1 cellular context compared by ENCODE assay signal in the genomic region with DNA sequence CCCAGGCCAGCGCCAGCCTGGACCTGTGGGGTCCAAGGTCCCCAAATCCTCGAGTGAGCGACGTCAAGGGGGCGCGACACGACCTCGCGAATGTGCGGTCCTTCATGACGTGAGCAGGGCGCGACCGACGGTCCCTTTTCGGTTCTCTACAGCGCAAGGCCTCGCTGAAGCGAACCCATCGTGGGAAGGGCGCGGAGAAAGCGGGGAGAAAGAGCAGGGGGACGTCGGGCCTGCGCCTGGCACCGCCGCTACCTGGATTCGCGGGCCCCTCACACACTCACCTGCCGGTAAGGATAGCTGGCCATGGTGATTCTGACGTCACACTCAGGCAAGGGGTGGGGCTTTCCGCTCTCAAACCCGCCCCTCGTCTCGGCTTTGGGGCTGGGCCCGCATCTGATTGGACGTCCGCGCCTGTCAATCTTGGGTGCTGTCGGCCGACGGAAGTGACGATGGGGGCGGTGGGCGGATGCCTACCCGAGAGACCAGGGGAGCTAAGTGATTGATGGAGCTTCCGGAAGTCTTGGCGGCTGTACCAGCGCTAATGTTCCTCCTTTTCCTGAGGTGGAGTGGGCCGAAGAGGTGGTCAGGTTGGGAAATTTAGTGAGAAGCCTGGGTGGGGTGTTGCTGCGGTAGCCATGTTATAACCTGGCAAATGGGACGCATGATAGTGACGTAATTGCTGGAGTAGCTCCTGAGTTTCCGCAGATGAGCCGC.
A peak's percentile ranks its signal among the peaks of the same experiment; 100 is the strongest.
TF ChIP-seq lines count a peak whose summit lies in the region.

A gene with protein sequence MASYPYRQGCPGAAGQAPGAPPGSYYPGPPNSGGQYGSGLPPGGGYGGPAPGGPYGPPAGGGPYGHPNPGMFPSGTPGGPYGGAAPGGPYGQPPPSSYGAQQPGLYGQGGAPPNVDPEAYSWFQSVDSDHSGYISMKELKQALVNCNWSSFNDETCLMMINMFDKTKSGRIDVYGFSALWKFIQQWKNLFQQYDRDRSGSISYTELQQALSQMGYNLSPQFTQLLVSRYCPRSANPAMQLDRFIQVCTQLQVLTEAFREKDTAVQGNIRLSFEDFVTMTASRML (minus strand): TSS at position 317 of the 714 bp plus-strand sequence. CDS start 12 bp downstream, at position 305.

TF ChIP-seq in HepG2, 621 proteins besides CTCF, POLR2A, EP300 and RAD21 (continued from another document and continues in another):
- TF ChIP-seq, protein P1, sequence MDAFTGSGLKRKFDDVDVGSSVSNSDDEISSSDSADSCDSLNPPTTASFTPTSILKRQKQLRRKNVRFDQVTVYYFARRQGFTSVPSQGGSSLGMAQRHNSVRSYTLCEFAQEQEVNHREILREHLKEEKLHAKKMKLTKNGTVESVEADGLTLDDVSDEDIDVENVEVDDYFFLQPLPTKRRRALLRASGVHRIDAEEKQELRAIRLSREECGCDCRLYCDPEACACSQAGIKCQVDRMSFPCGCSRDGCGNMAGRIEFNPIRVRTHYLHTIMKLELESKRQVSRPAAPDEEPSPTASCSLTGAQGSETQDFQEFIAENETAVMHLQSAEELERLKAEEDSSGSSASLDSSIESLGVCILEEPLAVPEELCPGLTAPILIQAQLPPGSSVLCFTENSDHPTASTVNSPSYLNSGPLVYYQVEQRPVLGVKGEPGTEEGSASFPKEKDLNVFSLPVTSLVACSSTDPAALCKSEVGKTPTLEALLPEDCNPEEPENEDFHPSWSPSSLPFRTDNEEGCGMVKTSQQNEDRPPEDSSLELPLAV (CRISPR knock-in tag; conservative IDR thresholded peaks at IDR 0.05; ENCODE audit: low read depth): no peak
- peak; percentile 99 for TF ChIP-seq GABPB1 (CRISPR knock-in tag; IDR thresholded peaks at IDR 0.05)
- no peak for TF ChIP-seq PCBP1 (IDR thresholded peaks at IDR 0.05; ENCODE audit: borderline replicate concordance, low read depth, low read length)
- TF ChIP-seq ZSCAN12 (CRISPR knock-in tag; IDR thresholded peaks at IDR 0.05): peak; percentile 78; the same call in 1 of the 2 replicates
- TF ChIP-seq ZNF703 (CRISPR knock-in tag; IDR thresholded peaks at IDR 0.05; ENCODE audit: borderline replicate concordance): no peak
- 0 out of 2 replicates have a peak, but pooled peaks have one; percentile 74 for TF ChIP-seq ZNF484 (CRISPR knock-in tag; IDR thresholded peaks at IDR 0.05; ENCODE audit: borderline replicate concordance, low read depth)
- TF ChIP-seq FOXA1 (IDR thresholded peaks at IDR 0.05): no peak
- TF ChIP-seq FOXA1 (CRISPR knock-in tag; IDR thresholded peaks at IDR 0.05): no peak
- no peak for TF ChIP-seq ZNF496 (CRISPR knock-in tag; IDR thresholded peaks at IDR 0.05; ENCODE audit: insufficient replicate concordance)
- TF ChIP-seq NCOR1 (IDR thresholded peaks at IDR 0.05; ENCODE audit: borderline replicate concordance, low read length): peak; percentile 59; the same call in 1 of the 2 replicates
- TF ChIP-seq HDAC1 (CRISPR knock-in tag; IDR thresholded peaks at IDR 0.05): peak; percentile 83
- no peak for TF ChIP-seq LCORL (IDR thresholded peaks at IDR 0.05)
- peak; percentile 66; the same call in 1 of the 2 replicates for TF ChIP-seq LCORL (CRISPR knock-in tag; IDR thresholded peaks at IDR 0.05)
- TF ChIP-seq EEA1 (CRISPR knock-in tag; IDR thresholded peaks at IDR 0.05; ENCODE audit: borderline replicate concordance): no peak
- peak; percentile 63 for TF ChIP-seq PTBP1 (IDR thresholded peaks at IDR 0.05; ENCODE audit: low read depth, low read length, poor library complexity, severe bottlenecking)
- 0 out of 2 replicates have a peak, but pooled peaks have one; percentile 72 for TF ChIP-seq ZNF761 (CRISPR knock-in tag; conservative IDR thresholded peaks at IDR 0.05)
- TF ChIP-seq, protein P2, sequence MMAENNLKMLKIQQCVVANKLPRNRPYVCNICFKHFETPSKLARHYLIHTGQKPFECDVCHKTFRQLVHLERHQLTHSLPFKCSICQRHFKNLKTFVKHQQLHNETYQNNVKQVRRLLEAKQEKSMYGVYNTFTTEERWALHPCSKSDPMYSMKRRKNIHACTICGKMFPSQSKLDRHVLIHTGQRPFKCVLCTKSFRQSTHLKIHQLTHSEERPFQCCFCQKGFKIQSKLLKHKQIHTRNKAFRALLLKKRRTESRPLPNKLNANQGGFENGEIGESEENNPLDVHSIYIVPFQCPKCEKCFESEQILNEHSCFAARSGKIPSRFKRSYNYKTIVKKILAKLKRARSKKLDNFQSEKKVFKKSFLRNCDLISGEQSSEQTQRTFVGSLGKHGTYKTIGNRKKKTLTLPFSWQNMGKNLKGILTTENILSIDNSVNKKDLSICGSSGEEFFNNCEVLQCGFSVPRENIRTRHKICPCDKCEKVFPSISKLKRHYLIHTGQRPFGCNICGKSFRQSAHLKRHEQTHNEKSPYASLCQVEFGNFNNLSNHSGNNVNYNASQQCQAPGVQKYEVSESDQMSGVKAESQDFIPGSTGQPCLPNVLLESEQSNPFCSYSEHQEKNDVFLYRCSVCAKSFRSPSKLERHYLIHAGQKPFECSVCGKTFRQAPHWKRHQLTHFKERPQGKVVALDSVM (CRISPR knock-in tag; IDR thresholded peaks at IDR 0.05): no peak
- TF ChIP-seq, protein P3, sequence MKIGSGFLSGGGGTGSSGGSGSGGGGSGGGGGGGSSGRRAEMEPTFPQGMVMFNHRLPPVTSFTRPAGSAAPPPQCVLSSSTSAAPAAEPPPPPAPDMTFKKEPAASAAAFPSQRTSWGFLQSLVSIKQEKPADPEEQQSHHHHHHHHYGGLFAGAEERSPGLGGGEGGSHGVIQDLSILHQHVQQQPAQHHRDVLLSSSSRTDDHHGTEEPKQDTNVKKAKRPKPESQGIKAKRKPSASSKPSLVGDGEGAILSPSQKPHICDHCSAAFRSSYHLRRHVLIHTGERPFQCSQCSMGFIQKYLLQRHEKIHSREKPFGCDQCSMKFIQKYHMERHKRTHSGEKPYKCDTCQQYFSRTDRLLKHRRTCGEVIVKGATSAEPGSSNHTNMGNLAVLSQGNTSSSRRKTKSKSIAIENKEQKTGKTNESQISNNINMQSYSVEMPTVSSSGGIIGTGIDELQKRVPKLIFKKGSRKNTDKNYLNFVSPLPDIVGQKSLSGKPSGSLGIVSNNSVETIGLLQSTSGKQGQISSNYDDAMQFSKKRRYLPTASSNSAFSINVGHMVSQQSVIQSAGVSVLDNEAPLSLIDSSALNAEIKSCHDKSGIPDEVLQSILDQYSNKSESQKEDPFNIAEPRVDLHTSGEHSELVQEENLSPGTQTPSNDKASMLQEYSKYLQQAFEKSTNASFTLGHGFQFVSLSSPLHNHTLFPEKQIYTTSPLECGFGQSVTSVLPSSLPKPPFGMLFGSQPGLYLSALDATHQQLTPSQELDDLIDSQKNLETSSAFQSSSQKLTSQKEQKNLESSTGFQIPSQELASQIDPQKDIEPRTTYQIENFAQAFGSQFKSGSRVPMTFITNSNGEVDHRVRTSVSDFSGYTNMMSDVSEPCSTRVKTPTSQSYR (CRISPR knock-in tag; IDR thresholded peaks at IDR 0.05; ENCODE audit: borderline replicate concordance): peak; percentile 34
- TF ChIP-seq GLI4 (CRISPR knock-in tag; IDR thresholded peaks at IDR 0.05; ENCODE audit: borderline replicate concordance): peak; percentile 69; the same call in 1 of the 2 replicates
- peak; percentile 79; the same call in 1 of the 2 replicates for TF ChIP-seq ZNF30 (CRISPR knock-in tag; IDR thresholded peaks at IDR 0.05)
- TF ChIP-seq, protein P4, sequence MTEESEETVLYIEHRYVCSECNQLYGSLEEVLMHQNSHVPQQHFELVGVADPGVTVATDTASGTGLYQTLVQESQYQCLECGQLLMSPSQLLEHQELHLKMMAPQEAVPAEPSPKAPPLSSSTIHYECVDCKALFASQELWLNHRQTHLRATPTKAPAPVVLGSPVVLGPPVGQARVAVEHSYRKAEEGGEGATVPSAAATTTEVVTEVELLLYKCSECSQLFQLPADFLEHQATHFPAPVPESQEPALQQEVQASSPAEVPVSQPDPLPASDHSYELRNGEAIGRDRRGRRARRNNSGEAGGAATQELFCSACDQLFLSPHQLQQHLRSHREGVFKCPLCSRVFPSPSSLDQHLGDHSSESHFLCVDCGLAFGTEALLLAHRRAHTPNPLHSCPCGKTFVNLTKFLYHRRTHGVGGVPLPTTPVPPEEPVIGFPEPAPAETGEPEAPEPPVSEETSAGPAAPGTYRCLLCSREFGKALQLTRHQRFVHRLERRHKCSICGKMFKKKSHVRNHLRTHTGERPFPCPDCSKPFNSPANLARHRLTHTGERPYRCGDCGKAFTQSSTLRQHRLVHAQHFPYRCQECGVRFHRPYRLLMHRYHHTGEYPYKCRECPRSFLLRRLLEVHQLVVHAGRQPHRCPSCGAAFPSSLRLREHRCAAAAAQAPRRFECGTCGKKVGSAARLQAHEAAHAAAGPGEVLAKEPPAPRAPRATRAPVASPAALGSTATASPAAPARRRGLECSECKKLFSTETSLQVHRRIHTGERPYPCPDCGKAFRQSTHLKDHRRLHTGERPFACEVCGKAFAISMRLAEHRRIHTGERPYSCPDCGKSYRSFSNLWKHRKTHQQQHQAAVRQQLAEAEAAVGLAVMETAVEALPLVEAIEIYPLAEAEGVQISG (CRISPR knock-in tag; IDR thresholded peaks at IDR 0.05): peak; percentile 76
- TF ChIP-seq, protein P5, sequence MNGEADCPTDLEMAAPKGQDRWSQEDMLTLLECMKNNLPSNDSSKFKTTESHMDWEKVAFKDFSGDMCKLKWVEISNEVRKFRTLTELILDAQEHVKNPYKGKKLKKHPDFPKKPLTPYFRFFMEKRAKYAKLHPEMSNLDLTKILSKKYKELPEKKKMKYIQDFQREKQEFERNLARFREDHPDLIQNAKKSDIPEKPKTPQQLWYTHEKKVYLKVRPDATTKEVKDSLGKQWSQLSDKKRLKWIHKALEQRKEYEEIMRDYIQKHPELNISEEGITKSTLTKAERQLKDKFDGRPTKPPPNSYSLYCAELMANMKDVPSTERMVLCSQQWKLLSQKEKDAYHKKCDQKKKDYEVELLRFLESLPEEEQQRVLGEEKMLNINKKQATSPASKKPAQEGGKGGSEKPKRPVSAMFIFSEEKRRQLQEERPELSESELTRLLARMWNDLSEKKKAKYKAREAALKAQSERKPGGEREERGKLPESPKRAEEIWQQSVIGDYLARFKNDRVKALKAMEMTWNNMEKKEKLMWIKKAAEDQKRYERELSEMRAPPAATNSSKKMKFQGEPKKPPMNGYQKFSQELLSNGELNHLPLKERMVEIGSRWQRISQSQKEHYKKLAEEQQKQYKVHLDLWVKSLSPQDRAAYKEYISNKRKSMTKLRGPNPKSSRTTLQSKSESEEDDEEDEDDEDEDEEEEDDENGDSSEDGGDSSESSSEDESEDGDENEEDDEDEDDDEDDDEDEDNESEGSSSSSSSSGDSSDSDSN (CRISPR knock-in tag; IDR thresholded peaks at IDR 0.05): peak; percentile 44; the same call in 1 of the 2 replicates
- TF ChIP-seq KLF11 (CRISPR knock-in tag; IDR thresholded peaks at IDR 0.05): peak; percentile 37; the same call in 1 of the 2 replicates
- TF ChIP-seq, protein P6, sequence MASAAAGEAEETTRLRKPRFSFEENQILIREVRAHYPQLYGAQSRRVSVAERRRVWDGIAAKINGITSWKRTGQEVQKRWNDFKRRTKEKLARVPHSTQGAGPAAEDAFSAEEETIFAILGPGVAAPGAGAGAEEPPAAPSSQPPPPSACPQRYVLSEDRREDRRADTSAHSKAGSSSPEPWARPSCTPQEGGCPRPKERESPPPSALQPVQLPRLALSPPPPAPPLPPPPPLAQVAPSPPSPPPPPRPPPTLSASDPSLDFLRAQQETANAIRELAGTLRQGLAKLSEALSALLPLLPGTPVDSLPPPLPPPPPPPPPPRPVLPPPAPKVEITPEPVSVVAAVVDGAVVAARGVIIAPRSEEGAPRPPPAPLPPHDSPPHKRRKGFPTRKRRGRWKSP (CRISPR knock-in tag; IDR thresholded peaks at IDR 0.05): no peak
- no peak for TF ChIP-seq ZFP41 (CRISPR knock-in tag; IDR thresholded peaks at IDR 0.05; ENCODE audit: borderline replicate concordance)
- 0 out of 2 replicates have a peak, but pooled peaks have one; percentile 11 for TF ChIP-seq ZNF773 (CRISPR knock-in tag; IDR thresholded peaks at IDR 0.05; ENCODE audit: borderline replicate concordance)
- TF ChIP-seq SP1 (IDR thresholded peaks at IDR 0.05): 0 out of 2 replicates have a peak, but pooled peaks have one; percentile 51
- TF ChIP-seq SP1 (CRISPR knock-in tag; IDR thresholded peaks at IDR 0.05): peak; percentile 69
- no peak for TF ChIP-seq NFKBIZ (CRISPR knock-in tag; IDR thresholded peaks at IDR 0.05)
- TF ChIP-seq NFYC (CRISPR knock-in tag; IDR thresholded peaks at IDR 0.05): peak; percentile 94
- TF ChIP-seq ZNF883 (CRISPR knock-in tag; IDR thresholded peaks at IDR 0.05; ENCODE audit: not compliant biosample characterization): peak; percentile 87
- TF ChIP-seq ZKSCAN8 (CRISPR knock-in tag; IDR thresholded peaks at IDR 0.05; ENCODE audit: borderline replicate concordance): no peak
- TF ChIP-seq HMGA1 (CRISPR knock-in tag; conservative IDR thresholded peaks at IDR 0.05): no peak
- 0 out of 2 replicates have a peak, but pooled peaks have one; percentile 42 for TF ChIP-seq REPIN1 (CRISPR knock-in tag; IDR thresholded peaks at IDR 0.05; ENCODE audit: borderline replicate concordance, low read depth)
- TF ChIP-seq HDAC6 (IDR thresholded peaks at IDR 0.05; ENCODE audit: low read depth, low read length): no peak
- peak; percentile 79 for TF ChIP-seq ATF7-NPFF (CRISPR knock-in tag; IDR thresholded peaks at IDR 0.05; ENCODE audit: low read depth)
- TF ChIP-seq ZNF343 (CRISPR knock-in tag; IDR thresholded peaks at IDR 0.05): peak; percentile 70; the same call in 1 of the 2 replicates
- TF ChIP-seq, protein P7, sequence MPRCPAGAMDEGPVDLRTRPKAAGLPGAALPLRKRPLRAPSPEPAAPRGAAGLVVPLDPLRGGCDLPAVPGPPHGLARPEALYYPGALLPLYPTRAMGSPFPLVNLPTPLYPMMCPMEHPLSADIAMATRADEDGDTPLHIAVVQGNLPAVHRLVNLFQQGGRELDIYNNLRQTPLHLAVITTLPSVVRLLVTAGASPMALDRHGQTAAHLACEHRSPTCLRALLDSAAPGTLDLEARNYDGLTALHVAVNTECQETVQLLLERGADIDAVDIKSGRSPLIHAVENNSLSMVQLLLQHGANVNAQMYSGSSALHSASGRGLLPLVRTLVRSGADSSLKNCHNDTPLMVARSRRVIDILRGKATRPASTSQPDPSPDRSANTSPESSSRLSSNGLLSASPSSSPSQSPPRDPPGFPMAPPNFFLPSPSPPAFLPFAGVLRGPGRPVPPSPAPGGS (CRISPR knock-in tag; IDR thresholded peaks at IDR 0.05): peak; percentile 78
- peak; percentile 16 for TF ChIP-seq XRCC5 (optimal IDR thresholded peaks at IDR 0.05; ENCODE audit: low read length)
- TF ChIP-seq, protein P8, sequence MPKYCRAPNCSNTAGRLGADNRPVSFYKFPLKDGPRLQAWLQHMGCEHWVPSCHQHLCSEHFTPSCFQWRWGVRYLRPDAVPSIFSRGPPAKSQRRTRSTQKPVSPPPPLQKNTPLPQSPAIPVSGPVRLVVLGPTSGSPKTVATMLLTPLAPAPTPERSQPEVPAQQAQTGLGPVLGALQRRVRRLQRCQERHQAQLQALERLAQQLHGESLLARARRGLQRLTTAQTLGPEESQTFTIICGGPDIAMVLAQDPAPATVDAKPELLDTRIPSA (CRISPR knock-in tag; IDR thresholded peaks at IDR 0.05; ENCODE audit: borderline replicate concordance): no peak
